2 cellular contexts compared by ENCODE assay signal in genomic region chr12:43028826-43029225, GRCh38.
TF ChIP-seq lines count a peak whose summit lies in the region.

No MANE protein-coding gene starts in this region.

TF ChIP-seq in IMR-90, 13 proteins besides CTCF, POLR2A, EP300 and RAD21:
- no peak for TF ChIP-seq MXI1 (IDR thresholded peaks at IDR 0.05; ENCODE audit: borderline replicate concordance, low read depth, low read length)
- no peak for TF ChIP-seq CEBPB (IDR thresholded peaks at IDR 0.05; ENCODE audit: low read depth, low read length)
- no peak for TF ChIP-seq RFX5 (IDR thresholded peaks at IDR 0.05; ENCODE audit: low read depth, low read length)
- TF ChIP-seq USF2 (IDR thresholded peaks at IDR 0.05; ENCODE audit: low read depth, low read length), result no peak
- no peak for TF ChIP-seq SMC3 (IDR thresholded peaks at IDR 0.05; ENCODE audit: low read depth, low read length)
- no peak for TF ChIP-seq MAZ (IDR thresholded peaks at IDR 0.05; ENCODE audit: borderline replicate concordance, low read depth, low read length)
- TF ChIP-seq CHD1 (IDR thresholded peaks at IDR 0.05; ENCODE audit: low read depth, low read length), result no peak
- TF ChIP-seq BHLHE40 (IDR thresholded peaks at IDR 0.05; ENCODE audit: low read depth, low read length), result no peak
- TF ChIP-seq ELK1 (IDR thresholded peaks at IDR 0.05; ENCODE audit: borderline replicate concordance, low read depth, low read length), result no peak
- no peak for TF ChIP-seq NFE2L2 (IDR thresholded peaks at IDR 0.05; ENCODE audit: low read depth, low read length)
- no peak for TF ChIP-seq RCOR1 (IDR thresholded peaks at IDR 0.05; ENCODE audit: insufficient replicate concordance, low read length)
- no peak for TF ChIP-seq MAFK (IDR thresholded peaks at IDR 0.05; ENCODE audit: low read depth, low read length)
- TF ChIP-seq FOS (IDR thresholded peaks at IDR 0.05; ENCODE audit: low read depth, low read length), result no peak

TF ChIP-seq in H1, 55 proteins besides CTCF, POLR2A, EP300 and RAD21:
- no peak for TF ChIP-seq CEBPB (IDR thresholded peaks at IDR 0.05; ENCODE audit: low read depth, low read length)
- no peak for TF ChIP-seq TBP (IDR thresholded peaks at IDR 0.05; ENCODE audit: low read depth, low read length)
- TF ChIP-seq HDAC2 (IDR thresholded peaks at IDR 0.05; ENCODE audit: borderline replicate concordance in 1 of 2, low read depth in 2 of 2, low read length in 2 of 2), result no peak
- no peak for TF ChIP-seq USF2 (IDR thresholded peaks at IDR 0.05; ENCODE audit: low read length)
- no peak for TF ChIP-seq NANOG (IDR thresholded peaks at IDR 0.05; ENCODE audit: insufficient read depth, low read depth, low read length, poor library complexity, severe bottlenecking)
- TF ChIP-seq JUND (IDR thresholded peaks at IDR 0.05; ENCODE audit: low read length), result no peak
- no peak for TF ChIP-seq HDAC6 (IDR thresholded peaks at IDR 0.05; ENCODE audit: low read depth, low read length)
- no peak for TF ChIP-seq CHD7 (IDR thresholded peaks at IDR 0.05; ENCODE audit: insufficient replicate concordance, low read length)
- no peak for TF ChIP-seq RBBP5 (IDR thresholded peaks at IDR 0.05; ENCODE audit: borderline replicate concordance, low read depth, low read length)
- TF ChIP-seq MAX (IDR thresholded peaks at IDR 0.05), result no peak
- no peak for TF ChIP-seq NRF1 (IDR thresholded peaks at IDR 0.05; ENCODE audit: low read depth, low read length)
- no peak for TF ChIP-seq CTBP2 (IDR thresholded peaks at IDR 0.05; ENCODE audit: borderline replicate concordance, insufficient read depth, insufficient read length, low read length)
- no peak for TF ChIP-seq POLR2AphosphoS5 (IDR thresholded peaks at IDR 0.05; ENCODE audit: low read depth, low read length)
- TF ChIP-seq CHD2 (IDR thresholded peaks at IDR 0.05; ENCODE audit: low read length), result no peak
- TF ChIP-seq YY1 (IDR thresholded peaks at IDR 0.05; ENCODE audit: low read depth, low read length), result no peak
- TF ChIP-seq RFX5 (IDR thresholded peaks at IDR 0.05; ENCODE audit: borderline replicate concordance, low read depth, low read length), result no peak
- TF ChIP-seq CBX8 (IDR thresholded peaks at IDR 0.05; ENCODE audit: borderline replicate concordance, low read depth, low read length), result no peak
